23 cellular contexts compared by ENCODE assay signal in genomic region chr20:37501940-37502339, GRCh38. TPM values are rescaled to one million over a fixed set of nuclear protein-coding genes. Genes with fewer than 3 reads are reported as not detected.
DNase-seq lines count a peak whose midpoint lies in the region; ATAC-seq, FAIRE-seq and TF ChIP-seq lines count a peak whose summit lies in the region.
"Had no signal": no experiment of that assay in that cellular context is flagged by ENCODE, and none has a peak within 500 bp of the region (broad histone marks: within the 10 kb centered on the region; RNA-seq: fewer than 3 reads in every experiment).

No MANE protein-coding gene starts in this region.

- no peaks in the 10 kb centered on the region for H3K36me3 Mint-ChIP-seq in activated T-helper 1 cell treated with anti-CD3 and anti-CD28 coated beads, Interleukin-12 subunit alpha, Interleukin-12 subunit beta, Interleukin-2, Interleukin-4 antibody, amounts not matched to agents 30 ng/mL and 10 ng/mL and 1 ng/mL, durations not matched to agents 14 hours and 24 hours and 36 hours (ENCODE audit: low read depth)
- H3K36me3 Mint-ChIP-seq in CD8-positive, alpha-beta memory T cell, result peaks cover 0 to 23% (median 6%) of the 10 kb centered on the region in 3 donors

- H3K27ac Mint-ChIP-seq in activated T-helper 1 cell treated with anti-CD3 and anti-CD28 coated beads, Interleukin-12 subunit alpha, Interleukin-12 subunit beta, Interleukin-2, Interleukin-4 antibody, amounts not matched to agents 30 ng/mL and 10 ng/mL and 1 ng/mL, durations not matched to agents 14 hours and 24 hours and 36 hours, result no peak overlapping the region
- H3K27ac Mint-ChIP-seq in CD8-positive, alpha-beta memory T cell, result peak overlapping the region in 1 of 8 donors; percentile 33
- H3K27ac Mint-ChIP-seq: activated CD4-positive, alpha-beta memory T cell treated with anti-CD3 and anti-CD28 coated beads, Interleukin-2, amount 10 ng/mL, durations not matched to agents 7 days and 5 days; activated T-helper 17 cell treated with anti-CD3 and anti-CD28 coated beads, Interleukin-2, amount 50 U/mL, for 72 hours; IgD-negative memory B cell had no signal

- no peaks in the 10 kb centered on the region for H3K36me3 ChIP-seq in CD8-positive, alpha-beta memory T cell (ENCODE audit: insufficient read depth, low read length)
- H3K36me3 ChIP-seq: adrenal gland, right lobe of liver, thyroid gland had no signal

- no peaks in the 10 kb centered on the region for H3K4me1 ChIP-seq in foreskin keratinocyte
- no peaks in the 10 kb centered on the region for H3K4me1 ChIP-seq in CD8-positive, alpha-beta memory T cell (ENCODE audit: insufficient read depth, low read length)
- H3K4me1 ChIP-seq: adrenal gland had no signal

- H3K9me3 ChIP-seq in CD8-positive, alpha-beta memory T cell (ENCODE audit: low read length), result no peaks in the 10 kb centered on the region
- H3K9me3 ChIP-seq: adrenal gland, right lobe of liver, SK-N-SH, thyroid gland had no signal

- H3K4me1 Mint-ChIP-seq in activated T-helper 1 cell treated with anti-CD3 and anti-CD28 coated beads, Interleukin-12 subunit alpha, Interleukin-12 subunit beta, Interleukin-2, Interleukin-4 antibody, amounts not matched to agents 30 ng/mL and 10 ng/mL and 1 ng/mL, durations not matched to agents 14 hours and 24 hours and 36 hours (ENCODE audit: low read depth), result no peaks in the 10 kb centered on the region
- peaks cover 0 to 5% (median 2%) of the 10 kb centered on the region in 3 donors for H3K4me1 Mint-ChIP-seq in CD8-positive, alpha-beta memory T cell
- H3K4me1 Mint-ChIP-seq: activated CD4-positive, alpha-beta memory T cell treated with anti-CD3 and anti-CD28 coated beads, Interleukin-2, amount 10 ng/mL, durations not matched to agents 7 days and 5 days; activated T-helper 17 cell treated with anti-CD3 and anti-CD28 coated beads, Interleukin-2, amount 50 U/mL, for 72 hours had no signal

- H3K9me3 Mint-ChIP-seq in activated T-helper 1 cell treated with anti-CD3 and anti-CD28 coated beads, Interleukin-12 subunit alpha, Interleukin-12 subunit beta, Interleukin-2, Interleukin-4 antibody, amounts not matched to agents 30 ng/mL and 10 ng/mL and 1 ng/mL, durations not matched to agents 14 hours and 24 hours and 36 hours, result no peaks in the 10 kb centered on the region
- H3K9me3 Mint-ChIP-seq in CD8-positive, alpha-beta memory T cell, result no peaks in the 10 kb centered on the region
- H3K9me3 Mint-ChIP-seq: activated CD4-positive, alpha-beta memory T cell treated with anti-CD3 and anti-CD28 coated beads, Interleukin-2, amount 10 ng/mL, durations not matched to agents 7 days and 5 days; activated T-helper 17 cell treated with anti-CD3 and anti-CD28 coated beads, Interleukin-2, amount 50 U/mL, for 72 hours; IgD-negative memory B cell had no signal

- no peak overlapping the region for H3K4me3 Mint-ChIP-seq in activated T-helper 1 cell treated with anti-CD3 and anti-CD28 coated beads, Interleukin-12 subunit alpha, Interleukin-12 subunit beta, Interleukin-2, Interleukin-4 antibody, amounts not matched to agents 30 ng/mL and 10 ng/mL and 1 ng/mL, durations not matched to agents 14 hours and 24 hours and 36 hours
- H3K4me3 Mint-ChIP-seq in CD8-positive, alpha-beta memory T cell, result no peak overlapping the region
- H3K4me3 Mint-ChIP-seq: activated CD4-positive, alpha-beta memory T cell treated with anti-CD3 and anti-CD28 coated beads, Interleukin-2, amount 10 ng/mL, durations not matched to agents 7 days and 5 days; activated T-helper 17 cell treated with anti-CD3 and anti-CD28 coated beads, Interleukin-2, amount 50 U/mL, for 72 hours; IgD-negative memory B cell had no signal

- CTCF ChIA-PET in CD8-positive, alpha-beta memory T cell (lab: Charles Lee), result interaction anchor here (1.2 kb wide), 1 partner anchor 33 kb away, joined by 3 read pairs; no protein-coding TSS in a partner anchor

- no peak overlapping the region for H3K4me3 ChIP-seq in CD8-positive, alpha-beta memory T cell (ENCODE audit: low read length)
- H3K4me3 ChIP-seq: adrenal gland, right lobe of liver, thyroid gland had no signal

- no peak overlapping the region for H3K27ac ChIP-seq in foreskin keratinocyte
- no peak overlapping the region for H3K27ac ChIP-seq in CD8-positive, alpha-beta memory T cell (ENCODE audit: low read depth, low read length)
- H3K27ac ChIP-seq: adrenal gland, right lobe of liver, thyroid gland had no signal

- FAIRE-seq in HTR-8/SVneo (lab: Jason Lieb, UNC), result no peak
- FAIRE-seq: colon, islet of Langerhans had no signal

- peaks cover 2% of the 10 kb centered on the region for H3K27me3 Mint-ChIP-seq in activated T-helper 1 cell treated with anti-CD3 and anti-CD28 coated beads, Interleukin-12 subunit alpha, Interleukin-12 subunit beta, Interleukin-2, Interleukin-4 antibody, amounts not matched to agents 30 ng/mL and 10 ng/mL and 1 ng/mL, durations not matched to agents 14 hours and 24 hours and 36 hours (ENCODE audit: insufficient read depth)
- no peaks in the 10 kb centered on the region for H3K27me3 Mint-ChIP-seq in CD8-positive, alpha-beta memory T cell
- H3K27me3 Mint-ChIP-seq: activated CD4-positive, alpha-beta memory T cell treated with anti-CD3 and anti-CD28 coated beads, Interleukin-2, amount 10 ng/mL, durations not matched to agents 7 days and 5 days; activated T-helper 17 cell treated with anti-CD3 and anti-CD28 coated beads, Interleukin-2, amount 50 U/mL, for 72 hours; IgD-negative memory B cell had no signal

- TF ChIP-seq CTCF in foreskin keratinocyte (conservative IDR thresholded peaks at IDR 0.05), result peak; percentile 12

- POLR2A ChIA-PET in CD8-positive, alpha-beta memory T cell (lab: Charles Lee), result no interaction called here

- peak; percentile 87 for DNase-seq in COLO668 (lab: John Stamatoyannopoulos, UW; ENCODE audit: unreplicated experiment)
- DNase-seq in NCI-H82 (lab: John Stamatoyannopoulos, UW), result peak; percentile 71
- no peak for DNase-seq in foreskin keratinocyte
- DNase-seq in activated T-helper 1 cell treated with anti-CD3 and anti-CD28 coated beads, Interleukin-12 subunit alpha, Interleukin-12 subunit beta, Interleukin-2, Interleukin-4 antibody, amounts not matched to agents 30 ng/mL and 10 ng/mL and 1 ng/mL, durations not matched to agents 14 hours and 24 hours and 36 hours (ENCODE audit: low spot score), result no peak
- no peak for DNase-seq in CD8-positive, alpha-beta memory T cell
- no peak for DNase-seq in HTR-8/SVneo (ENCODE audit: insufficient read length, low spot score)
- DNase-seq: activated CD4-positive, alpha-beta memory T cell treated with anti-CD3 and anti-CD28 coated beads, Interleukin-2, amount 10 ng/mL, durations not matched to agents 7 days and 5 days; COR-L47; GOT3; midbrain; NCI-H1436; SK-N-SH; stimulated activated CD4-positive, alpha-beta T cell treated with anti-CD3 and anti-CD28 coated beads, Interleukin-2, amount 100 ng/mL, for 48 hours; stimulated activated CD8-positive, alpha-beta memory T cell treated with anti-CD3 and anti-CD28 coated beads, Interleukin-4, amount 100 ng/mL, for 48 hours; thyroid gland had no signal

- intact Hi-C loops in activated T-helper 1 cell treated with anti-CD3 and anti-CD28 coated beads, Interleukin-12 subunit alpha, Interleukin-12 subunit beta, Interleukin-2, Interleukin-4 antibody, amounts not matched to agents 30 ng/mL and 10 ng/mL and 1 ng/mL, durations not matched to agents 14 hours and 24 hours and 36 hours (cut with micrococcal nuclease), result no loop called here

- no peak for ATAC-seq in foreskin keratinocyte
- no peak for ATAC-seq in GM21526 (IDR thresholded peaks at IDR 0.05; ENCODE audit: low FRiP score, unreplicated experiment)
- ATAC-seq: activated T-helper 17 cell treated with anti-CD3 and anti-CD28 coated beads, Interleukin-2, amount 50 U/mL, for 72 hours had no signal

- no peaks in the 10 kb centered on the region for H3K27me3 ChIP-seq in foreskin keratinocyte
- H3K27me3 ChIP-seq in CD8-positive, alpha-beta memory T cell (ENCODE audit: insufficient read depth, low read length, poor library complexity, severe bottlenecking), result no peaks in the 10 kb centered on the region
- H3K27me3 ChIP-seq: adrenal gland, right lobe of liver, thyroid gland had no signal

- TF ChIP-seq EP300 in Ishikawa (IDR thresholded peaks at IDR 0.05; ENCODE audit: borderline replicate concordance), result no peak

- TF ChIP-seq RAD21 in Ishikawa (IDR thresholded peaks at IDR 0.05; ENCODE audit: low read depth), result 0 out of 2 replicates have a peak, but pooled peaks have one; percentile 7

TF ChIP-seq in Ishikawa, 13 proteins besides CTCF, POLR2A, EP300 and RAD21:
- TF ChIP-seq USF1 (IDR thresholded peaks at IDR 0.05) (no peak), ZBTB7A (IDR thresholded peaks at IDR 0.05; ENCODE audit: low read depth) (no peak), TAF1 (IDR thresholded peaks at IDR 0.05; ENCODE audit: low read depth) (no peak), CEBPB (IDR thresholded peaks at IDR 0.05) (no peak), NFIC (IDR thresholded peaks at IDR 0.05) (no peak), EGR1 (IDR thresholded peaks at IDR 0.05) (no peak), TEAD4 (IDR thresholded peaks at IDR 0.05) (no peak), FOXM1 (IDR thresholded peaks at IDR 0.05; ENCODE audit: borderline replicate concordance, low read depth) (no peak)
TF ChIP-seq in Ishikawa: peak in this region for 0.

RNA-seq across cellular contexts. Expression of gene NNAT, which starts 19.1 kb away (rescaled TPM):
- total RNA-seq in foreskin keratinocyte, result 0.54 and 0.88 TPM in 2 replicates
- polyA plus RNA-seq in foreskin keratinocyte, result 1.0 and 1.2 TPM in 2 replicates
- 0.29 TPM in 1 of 2 replicates, not detected in the other for total RNA-seq in activated T-helper 1 cell treated with anti-CD3 and anti-CD28 coated beads, Interleukin-12 subunit alpha, Interleukin-12 subunit beta, Interleukin-2, Interleukin-4 antibody, amounts not matched to agents 30 ng/mL and 10 ng/mL and 1 ng/mL, durations not matched to agents 14 hours and 24 hours and 36 hours
- under 1 TPM in 1 of 2 experiments, not detected in 1; 0.33 TPM for total RNA-seq in CD8-positive, alpha-beta memory T cell
- polyA plus RNA-seq in CD8-positive, alpha-beta memory T cell, result not detected
- total RNA-seq: activated CD4-positive, alpha-beta memory T cell treated with anti-CD3 and anti-CD28 coated beads, Interleukin-2, amount 10 ng/mL, durations not matched to agents 7 days and 5 days; right lobe of liver had no signal
- polyA plus RNA-seq: IgD-negative memory B cell had no signal

RNA-seq across cellular contexts. Expression of gene BLCAP, which starts 25.7 kb away (rescaled TPM):
- total RNA-seq in foreskin keratinocyte, result 80.5 and 82.5 TPM in 2 replicates
- polyA plus RNA-seq in foreskin keratinocyte, result 71.9 and 87.3 TPM in 2 replicates
- total RNA-seq in activated T-helper 1 cell treated with anti-CD3 and anti-CD28 coated beads, Interleukin-12 subunit alpha, Interleukin-12 subunit beta, Interleukin-2, Interleukin-4 antibody, amounts not matched to agents 30 ng/mL and 10 ng/mL and 1 ng/mL, durations not matched to agents 14 hours and 24 hours and 36 hours, result 30.9 and 32.1 TPM in 2 replicates
- total RNA-seq in CD8-positive, alpha-beta memory T cell, result 10 to 100 TPM; 37.5 to 40.9 TPM
- 74.7 TPM for polyA plus RNA-seq in CD8-positive, alpha-beta memory T cell

Comparison
In these comparisons a context has a peak if more than half of its experiments do, and no peak if none do; other contexts are left out.
1. DNase-seq: peak in COLO668 (single experiment) and NCI-H82 (single experiment); none in foreskin keratinocyte (0 of 2), activated T-helper 1 cell treated with anti-CD3 and anti-CD28 coated beads, Interleukin-12 subunit alpha, Interleukin-12 subunit beta, Interleukin-2, Interleukin-4 antibody, amounts not matched to agents 30 ng/mL and 10 ng/mL and 1 ng/mL, durations not matched to agents 14 hours and 24 hours and 36 hours (single experiment), CD8-positive, alpha-beta memory T cell (0 of 5) and HTR-8/SVneo (single experiment).